Comparison of ENCODE assay signal across 1 cellular context in genomic region chr3:150762662-150763121, GRCh38.
TF ChIP-seq lines count a peak whose summit lies in the region.

No MANE protein-coding gene starts in this region.

TF ChIP-seq in K562, 482 proteins besides CTCF, POLR2A, EP300 and RAD21 (continued from another document):
- no peak for TF ChIP-seq STAT6 (CRISPR knock-in tag; IDR thresholded peaks at IDR 0.05)
- no peak for TF ChIP-seq ZNF217 (CRISPR knock-in tag; IDR thresholded peaks at IDR 0.05)
- TF ChIP-seq, protein P1, sequence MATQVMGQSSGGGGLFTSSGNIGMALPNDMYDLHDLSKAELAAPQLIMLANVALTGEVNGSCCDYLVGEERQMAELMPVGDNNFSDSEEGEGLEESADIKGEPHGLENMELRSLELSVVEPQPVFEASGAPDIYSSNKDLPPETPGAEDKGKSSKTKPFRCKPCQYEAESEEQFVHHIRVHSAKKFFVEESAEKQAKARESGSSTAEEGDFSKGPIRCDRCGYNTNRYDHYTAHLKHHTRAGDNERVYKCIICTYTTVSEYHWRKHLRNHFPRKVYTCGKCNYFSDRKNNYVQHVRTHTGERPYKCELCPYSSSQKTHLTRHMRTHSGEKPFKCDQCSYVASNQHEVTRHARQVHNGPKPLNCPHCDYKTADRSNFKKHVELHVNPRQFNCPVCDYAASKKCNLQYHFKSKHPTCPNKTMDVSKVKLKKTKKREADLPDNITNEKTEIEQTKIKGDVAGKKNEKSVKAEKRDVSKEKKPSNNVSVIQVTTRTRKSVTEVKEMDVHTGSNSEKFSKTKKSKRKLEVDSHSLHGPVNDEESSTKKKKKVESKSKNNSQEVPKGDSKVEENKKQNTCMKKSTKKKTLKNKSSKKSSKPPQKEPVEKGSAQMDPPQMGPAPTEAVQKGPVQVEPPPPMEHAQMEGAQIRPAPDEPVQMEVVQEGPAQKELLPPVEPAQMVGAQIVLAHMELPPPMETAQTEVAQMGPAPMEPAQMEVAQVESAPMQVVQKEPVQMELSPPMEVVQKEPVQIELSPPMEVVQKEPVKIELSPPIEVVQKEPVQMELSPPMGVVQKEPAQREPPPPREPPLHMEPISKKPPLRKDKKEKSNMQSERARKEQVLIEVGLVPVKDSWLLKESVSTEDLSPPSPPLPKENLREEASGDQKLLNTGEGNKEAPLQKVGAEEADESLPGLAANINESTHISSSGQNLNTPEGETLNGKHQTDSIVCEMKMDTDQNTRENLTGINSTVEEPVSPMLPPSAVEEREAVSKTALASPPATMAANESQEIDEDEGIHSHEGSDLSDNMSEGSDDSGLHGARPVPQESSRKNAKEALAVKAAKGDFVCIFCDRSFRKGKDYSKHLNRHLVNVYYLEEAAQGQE (CRISPR knock-in tag; IDR thresholded peaks at IDR 0.05; ENCODE audit: low read depth) = peak; percentile 81
- TF ChIP-seq FOXK1 (CRISPR knock-in tag; IDR thresholded peaks at IDR 0.05; ENCODE audit: borderline replicate concordance) = no peak
- no peak for TF ChIP-seq HCFC1 (IDR thresholded peaks at IDR 0.05; ENCODE audit: low read depth, low read length)
- TF ChIP-seq FUS (optimal IDR thresholded peaks at IDR 0.05; ENCODE audit: low read depth, low read length) = peak; percentile 24
- TF ChIP-seq CTBP1 (IDR thresholded peaks at IDR 0.05; ENCODE audit: borderline replicate concordance) = no peak
- no peak for TF ChIP-seq TAF1 (IDR thresholded peaks at IDR 0.05; ENCODE audit: control insufficient read depth, extremely low read depth, insufficient read depth, low read length, severe bottlenecking)
- no peak for TF ChIP-seq ID3 (CRISPR knock-in tag; IDR thresholded peaks at IDR 0.05)
- TF ChIP-seq ID3 (tag; IDR thresholded peaks at IDR 0.05) = peak; percentile 38; the same call in 1 of the 2 replicates
- TF ChIP-seq SIX5 (IDR thresholded peaks at IDR 0.05; ENCODE audit: borderline replicate concordance in 1 of 2, insufficient read depth in 1 of 2, low read depth in 1 of 2, low read length in 2 of 2) = no peak
- peak; percentile 39 for TF ChIP-seq SMAD4 (CRISPR knock-in tag; conservative IDR thresholded peaks at IDR 0.05)
- no peak for TF ChIP-seq RUNX1 (IDR thresholded peaks at IDR 0.05; ENCODE audit: low read depth)
- TF ChIP-seq, protein P2, sequence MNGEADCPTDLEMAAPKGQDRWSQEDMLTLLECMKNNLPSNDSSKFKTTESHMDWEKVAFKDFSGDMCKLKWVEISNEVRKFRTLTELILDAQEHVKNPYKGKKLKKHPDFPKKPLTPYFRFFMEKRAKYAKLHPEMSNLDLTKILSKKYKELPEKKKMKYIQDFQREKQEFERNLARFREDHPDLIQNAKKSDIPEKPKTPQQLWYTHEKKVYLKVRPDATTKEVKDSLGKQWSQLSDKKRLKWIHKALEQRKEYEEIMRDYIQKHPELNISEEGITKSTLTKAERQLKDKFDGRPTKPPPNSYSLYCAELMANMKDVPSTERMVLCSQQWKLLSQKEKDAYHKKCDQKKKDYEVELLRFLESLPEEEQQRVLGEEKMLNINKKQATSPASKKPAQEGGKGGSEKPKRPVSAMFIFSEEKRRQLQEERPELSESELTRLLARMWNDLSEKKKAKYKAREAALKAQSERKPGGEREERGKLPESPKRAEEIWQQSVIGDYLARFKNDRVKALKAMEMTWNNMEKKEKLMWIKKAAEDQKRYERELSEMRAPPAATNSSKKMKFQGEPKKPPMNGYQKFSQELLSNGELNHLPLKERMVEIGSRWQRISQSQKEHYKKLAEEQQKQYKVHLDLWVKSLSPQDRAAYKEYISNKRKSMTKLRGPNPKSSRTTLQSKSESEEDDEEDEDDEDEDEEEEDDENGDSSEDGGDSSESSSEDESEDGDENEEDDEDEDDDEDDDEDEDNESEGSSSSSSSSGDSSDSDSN (IDR thresholded peaks at IDR 0.05; ENCODE audit: borderline replicate concordance in 1 of 2, low read depth in 2 of 2, low read length in 2 of 2) = 0 out of 4 replicates have a peak, but pooled peaks have one; percentile 2 to 11
- TF ChIP-seq, protein P3, sequence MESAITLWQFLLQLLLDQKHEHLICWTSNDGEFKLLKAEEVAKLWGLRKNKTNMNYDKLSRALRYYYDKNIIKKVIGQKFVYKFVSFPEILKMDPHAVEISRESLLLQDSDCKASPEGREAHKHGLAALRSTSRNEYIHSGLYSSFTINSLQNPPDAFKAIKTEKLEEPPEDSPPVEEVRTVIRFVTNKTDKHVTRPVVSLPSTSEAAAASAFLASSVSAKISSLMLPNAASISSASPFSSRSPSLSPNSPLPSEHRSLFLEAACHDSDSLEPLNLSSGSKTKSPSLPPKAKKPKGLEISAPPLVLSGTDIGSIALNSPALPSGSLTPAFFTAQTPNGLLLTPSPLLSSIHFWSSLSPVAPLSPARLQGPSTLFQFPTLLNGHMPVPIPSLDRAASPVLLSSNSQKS (CRISPR knock-in tag; IDR thresholded peaks at IDR 0.05) = no peak
- no peak for TF ChIP-seq PTRF (tag; IDR thresholded peaks at IDR 0.05)
- TF ChIP-seq NR2C2 (CRISPR knock-in tag; IDR thresholded peaks at IDR 0.05) = no peak
- TF ChIP-seq NR2C2 (tag; IDR thresholded peaks at IDR 0.05) = peak; percentile 34; the same call in 1 of the 2 replicates
- TF ChIP-seq GATAD2B (IDR thresholded peaks at IDR 0.05; ENCODE audit: borderline replicate concordance) = 0 out of 2 replicates have a peak, but pooled peaks have one; percentile 75
- no peak for TF ChIP-seq HNRNPUL1 (IDR thresholded peaks at IDR 0.05; ENCODE audit: low read length)
- TF ChIP-seq CHD1 (IDR thresholded peaks at IDR 0.05; ENCODE audit: low read length) = peak; percentile 91
- no peak for TF ChIP-seq DDX20 (tag; IDR thresholded peaks at IDR 0.05; ENCODE audit: low read depth)
- TF ChIP-seq SMC3 (conservative IDR thresholded peaks at IDR 0.05; ENCODE audit: insufficient read depth, low read depth, low read length) = no peak
- no peak for TF ChIP-seq ARNT (IDR thresholded peaks at IDR 0.05)
- TF ChIP-seq ZNF311 (CRISPR knock-in tag; IDR thresholded peaks at IDR 0.05) = no peak
- TF ChIP-seq ZBTB7A (IDR thresholded peaks at IDR 0.05; ENCODE audit: borderline replicate concordance, control insufficient read depth, low read depth, low read length) = no peak
- no peak for TF ChIP-seq KHSRP (IDR thresholded peaks at IDR 0.05)
- peak; percentile 83 for TF ChIP-seq RBBP5 (IDR thresholded peaks at IDR 0.05; ENCODE audit: borderline replicate concordance, insufficient read depth, low read length, poor library complexity, severe bottlenecking)
- no peak for TF ChIP-seq CBFA2T3 (IDR thresholded peaks at IDR 0.05)
- TF ChIP-seq HMGXB4 (CRISPR knock-in tag; IDR thresholded peaks at IDR 0.05) = 0 out of 2 replicates have a peak, but pooled peaks have one; percentile 30
- TF ChIP-seq HDAC1 (IDR thresholded peaks at IDR 0.05) = no peak
- TF ChIP-seq, protein P4, sequence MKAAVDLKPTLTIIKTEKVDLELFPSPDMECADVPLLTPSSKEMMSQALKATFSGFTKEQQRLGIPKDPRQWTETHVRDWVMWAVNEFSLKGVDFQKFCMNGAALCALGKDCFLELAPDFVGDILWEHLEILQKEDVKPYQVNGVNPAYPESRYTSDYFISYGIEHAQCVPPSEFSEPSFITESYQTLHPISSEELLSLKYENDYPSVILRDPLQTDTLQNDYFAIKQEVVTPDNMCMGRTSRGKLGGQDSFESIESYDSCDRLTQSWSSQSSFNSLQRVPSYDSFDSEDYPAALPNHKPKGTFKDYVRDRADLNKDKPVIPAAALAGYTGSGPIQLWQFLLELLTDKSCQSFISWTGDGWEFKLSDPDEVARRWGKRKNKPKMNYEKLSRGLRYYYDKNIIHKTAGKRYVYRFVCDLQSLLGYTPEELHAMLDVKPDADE (conservative IDR thresholded peaks at IDR 0.05; ENCODE audit: control insufficient read depth, low read depth, low read length) = no peak
